Comparison of ENCODE assay signal across 1 cellular context in genomic region chr4:17670423-17670822, GRCh38.
TF ChIP-seq lines count a peak whose summit lies in the region.

No MANE protein-coding gene starts in this region.

TF ChIP-seq in K562, 482 proteins besides CTCF, POLR2A, EP300 and RAD21 (continued from another document and continues in another):
- no peak for TF ChIP-seq EWSR1 (IDR thresholded peaks at IDR 0.05; ENCODE audit: borderline replicate concordance, low read depth, partially characterized antibody)
- no peak for TF ChIP-seq CHD1 (IDR thresholded peaks at IDR 0.05; ENCODE audit: low read length)
- peak; percentile 60; the same call in 1 of the 2 replicates for TF ChIP-seq KHSRP (IDR thresholded peaks at IDR 0.05)
- no peak for TF ChIP-seq HNRNPLL (IDR thresholded peaks at IDR 0.05; ENCODE audit: low read depth, low read length, poor library complexity, severe bottlenecking)
- TF ChIP-seq SNRNP70 (optimal IDR thresholded peaks at IDR 0.05; ENCODE audit: low read depth, low read length) = no peak
- peak; percentile 94 for TF ChIP-seq NCOR1 (IDR thresholded peaks at IDR 0.05)
- TF ChIP-seq ZFP30 (CRISPR knock-in tag; IDR thresholded peaks at IDR 0.05; ENCODE audit: borderline replicate concordance) = no peak
- no peak for TF ChIP-seq TCFL5 (CRISPR knock-in tag; conservative IDR thresholded peaks at IDR 0.05)
- TF ChIP-seq PYGO2 (tag; IDR thresholded peaks at IDR 0.05) = 0 out of 2 replicates have a peak, but pooled peaks have one; percentile 29
- no peak for TF ChIP-seq ID3 (CRISPR knock-in tag; IDR thresholded peaks at IDR 0.05)
- TF ChIP-seq ID3 (tag; IDR thresholded peaks at IDR 0.05) = no peak
- TF ChIP-seq NEUROD1 (IDR thresholded peaks at IDR 0.05; ENCODE audit: borderline replicate concordance, low read depth, low read length, partially characterized antibody) = peak; percentile 76
- TF ChIP-seq NR2F6 (CRISPR knock-in tag; IDR thresholded peaks at IDR 0.05) = no peak
- no peak for TF ChIP-seq ESRRA (IDR thresholded peaks at IDR 0.05; ENCODE audit: borderline replicate concordance, low read depth)
- TF ChIP-seq ZBTB43 (CRISPR knock-in tag; IDR thresholded peaks at IDR 0.05) = no peak
- TF ChIP-seq ZNF699 (CRISPR knock-in tag; IDR thresholded peaks at IDR 0.05; ENCODE audit: insufficient replicate concordance) = no peak
- no peak for TF ChIP-seq BMI1 (IDR thresholded peaks at IDR 0.05; ENCODE audit: low read length)
- no peak for TF ChIP-seq BCL6 (CRISPR knock-in tag; IDR thresholded peaks at IDR 0.05)
- no peak for TF ChIP-seq SLC30A9 (CRISPR knock-in tag; IDR thresholded peaks at IDR 0.05)
- no peak for TF ChIP-seq BCOR (IDR thresholded peaks at IDR 0.05)
- no peak for TF ChIP-seq ZNF639 (CRISPR knock-in tag; conservative IDR thresholded peaks at IDR 0.05 in 1 of 2, IDR thresholded peaks at IDR 0.05 in 1 of 2)
- no peak for TF ChIP-seq ZEB2 (IDR thresholded peaks at IDR 0.05)
- no peak for TF ChIP-seq IRF2 (CRISPR knock-in tag; IDR thresholded peaks at IDR 0.05)
- no peak for TF ChIP-seq PHF21A (IDR thresholded peaks at IDR 0.05; ENCODE audit: borderline replicate concordance, low read depth)
- TF ChIP-seq MECOM (CRISPR knock-in tag; IDR thresholded peaks at IDR 0.05) = no peak
- TF ChIP-seq RFX1 (IDR thresholded peaks at IDR 0.05) = no peak
- TF ChIP-seq FOXA1 (IDR thresholded peaks at IDR 0.05; ENCODE audit: borderline replicate concordance) = no peak
- peak; percentile 98 for TF ChIP-seq ARID1B (IDR thresholded peaks at IDR 0.05)
- no peak for TF ChIP-seq ZNF518B (CRISPR knock-in tag; IDR thresholded peaks at IDR 0.05)
- no peak for TF ChIP-seq CREB3L1 (IDR thresholded peaks at IDR 0.05; ENCODE audit: borderline replicate concordance, low read depth)
- TF ChIP-seq RHOXF2B (CRISPR knock-in tag; conservative IDR thresholded peaks at IDR 0.05) = no peak
- TF ChIP-seq ATF6 (CRISPR knock-in tag; IDR thresholded peaks at IDR 0.05) = no peak
- TF ChIP-seq C11orf30 (IDR thresholded peaks at IDR 0.05; ENCODE audit: low read depth) = no peak
- TF ChIP-seq EZH2 (IDR thresholded peaks at IDR 0.05; ENCODE audit: borderline replicate concordance, low read depth, low read length) = no peak
- TF ChIP-seq HMG20B (CRISPR knock-in tag; IDR thresholded peaks at IDR 0.05) = no peak
- TF ChIP-seq TSC22D4 (tag; IDR thresholded peaks at IDR 0.05) = no peak
- TF ChIP-seq RAD51 (IDR thresholded peaks at IDR 0.05; ENCODE audit: borderline replicate concordance, low read depth) = no peak
- no peak for TF ChIP-seq KLF1 (tag; IDR thresholded peaks at IDR 0.05)
- TF ChIP-seq ZNF717 (CRISPR knock-in tag; IDR thresholded peaks at IDR 0.05) = no peak
- TF ChIP-seq ZNF449 (CRISPR knock-in tag; IDR thresholded peaks at IDR 0.05) = no peak
- peak; percentile 92 for TF ChIP-seq MEF2D (tag; conservative IDR thresholded peaks at IDR 0.05; ENCODE audit: low read depth)
- TF ChIP-seq CREB5 (CRISPR knock-in tag; IDR thresholded peaks at IDR 0.05) = no peak
- no peak for TF ChIP-seq PHTF2 (CRISPR knock-in tag; IDR thresholded peaks at IDR 0.05)
- TF ChIP-seq JUN (IDR thresholded peaks at IDR 0.05; ENCODE audit: borderline replicate concordance, low read depth, low read length) = no peak
- no peak for TF ChIP-seq JUN (CRISPR knock-in tag; IDR thresholded peaks at IDR 0.05; ENCODE audit: borderline replicate concordance)
- TF ChIP-seq USF2 (CRISPR knock-in tag; IDR thresholded peaks at IDR 0.05) = no peak
- no peak for TF ChIP-seq DDX20 (tag; IDR thresholded peaks at IDR 0.05; ENCODE audit: low read depth)
- no peak for TF ChIP-seq RBM34 (IDR thresholded peaks at IDR 0.05; ENCODE audit: borderline replicate concordance, insufficient read depth, low read length)
- no peak for TF ChIP-seq MCM7 (IDR thresholded peaks at IDR 0.05)
- peak; percentile 64; the same call in 1 of the 2 replicates for TF ChIP-seq CHAMP1 (IDR thresholded peaks at IDR 0.05)
- no peak for TF ChIP-seq CREBBP (IDR thresholded peaks at IDR 0.05; ENCODE audit: low read depth, low read length)
- 0 out of 2 replicates have a peak, but pooled peaks have one; percentile 43 for TF ChIP-seq MYNN (IDR thresholded peaks at IDR 0.05)
- TF ChIP-seq MYNN (CRISPR knock-in tag; IDR thresholded peaks at IDR 0.05) = no peak
- TF ChIP-seq THAP7 (CRISPR knock-in tag; IDR thresholded peaks at IDR 0.05) = no peak
- TF ChIP-seq HSF4 (CRISPR knock-in tag; IDR thresholded peaks at IDR 0.05; ENCODE audit: borderline replicate concordance) = no peak
- TF ChIP-seq ZNF830 (CRISPR knock-in tag; IDR thresholded peaks at IDR 0.05) = no peak
- TF ChIP-seq CBX3 (IDR thresholded peaks at IDR 0.05; ENCODE audit: borderline replicate concordance in 1 of 2, low read length in 2 of 2) = peak in 1 of 2 experiments; percentile 66; a peak in 2 of 3 replicates
